Comparison of ENCODE assay signal across 9 cellular contexts in genomic region chr10:97401455-97401919, GRCh38. TPM values are rescaled to one million over a fixed set of nuclear protein-coding genes. Genes with fewer than 3 reads are reported as not detected.
DNase-seq lines count a peak whose midpoint lies in the region; ATAC-seq, FAIRE-seq and TF ChIP-seq lines count a peak whose summit lies in the region.
"Had no signal": no experiment of that assay in that cellular context is flagged by ENCODE, and none has a peak within 500 bp of the region (broad histone marks: within the 10 kb centered on the region; RNA-seq: fewer than 3 reads in every experiment).

No MANE protein-coding gene starts in this region.

- H3K4me2 ChIP-seq in keratinocyte (ENCODE audit: control insufficient read depth, extremely low read depth, insufficient read depth, low read depth, low read length), result peak overlapping the region; percentile 66

- no peak for ATAC-seq in HG03469 (IDR thresholded peaks at IDR 0.05; ENCODE audit: unreplicated experiment)
- no peak for ATAC-seq in HG02884 (IDR thresholded peaks at IDR 0.05; ENCODE audit: unreplicated experiment)

- peak overlapping the region; percentile 95 for H3K4me3 Mint-ChIP-seq in T-helper 2 cell treated with Interferon-gamma antibody and Interleukin-4, amounts not matched to agents 5 μg/mL and 100 μg/mL, for 36 hours
- peak overlapping the region; percentile 93 for H3K4me3 Mint-ChIP-seq in activated naive CD8-positive, alpha-beta T cell

- no peak for TF ChIP-seq CTCF in keratinocyte (optimal IDR thresholded peaks at IDR 0.05 in 1 of 3, IDR thresholded peaks at IDR 0.05 in 1 of 3, conservative IDR thresholded peaks at IDR 0.05 in 1 of 3; ENCODE audit: extremely low read depth in 1 of 3, insufficient read depth in 2 of 3, low read length in 3 of 3)

- FAIRE-seq in keratinocyte (lab: Jason Lieb, UNC), result no peak

- H3K27me3 ChIP-seq in keratinocyte (ENCODE audit: control insufficient read depth, extremely low read depth, insufficient read depth, low read length) (no peaks in the 10 kb centered on the region), subcutaneous abdominal adipose tissue (ENCODE audit: control insufficient read depth in 5 of 5, insufficient read depth in 4 of 5, low read length in 5 of 5) (no peaks in the 10 kb centered on the region)
- H3K27me3 ChIP-seq: thyroid gland had no signal

- peaks cover 14% of the 10 kb centered on the region for H3K4me1 Mint-ChIP-seq in T-helper 2 cell treated with Interferon-gamma antibody and Interleukin-4, amounts not matched to agents 5 μg/mL and 100 μg/mL, for 36 hours (ENCODE audit: low read depth)
- H3K4me1 Mint-ChIP-seq in activated naive CD8-positive, alpha-beta T cell (ENCODE audit: low read depth), result peaks cover 12% of the 10 kb centered on the region

- peaks cover under 1% of the 10 kb centered on the region for H3K4me1 ChIP-seq in keratinocyte (ENCODE audit: control insufficient read depth, extremely low read depth, insufficient read depth, low read length)
- peaks cover 6 to 26% (median 10%) of the 10 kb centered on the region in 5 donors for H3K4me1 ChIP-seq in subcutaneous abdominal adipose tissue (ENCODE audit: control insufficient read depth in 5 of 5, insufficient read depth in 5 of 5, low read length in 5 of 5)

- peak overlapping the region; percentile 96 for H3K27ac Mint-ChIP-seq in T-helper 2 cell treated with Interferon-gamma antibody and Interleukin-4, amounts not matched to agents 5 μg/mL and 100 μg/mL, for 36 hours
- H3K27ac Mint-ChIP-seq in activated naive CD8-positive, alpha-beta T cell, result peak overlapping the region; percentile 88

- dilution Hi-C loops in keratinocyte (cut with MboI; ENCODE audit: extremely low pct_ligation_motif_present, low sequenced_read_pairs), result no loop called here

- H3K36me3 ChIP-seq in keratinocyte (ENCODE audit: control insufficient read depth in 2 of 2, extremely low read depth in 1 of 2, insufficient read depth in 2 of 2, low read length in 2 of 2) (peaks cover 2 to 4% of the 10 kb centered on the region in 2 experiments), subcutaneous abdominal adipose tissue (ENCODE audit: control insufficient read depth in 5 of 5, insufficient read depth in 5 of 5, low read length in 5 of 5) (peaks cover 0 to 5% (median under 1%) of the 10 kb centered on the region in 5 donors)

- no peak for DNase-seq in T-helper 2 cell treated with Interferon-gamma antibody and Interleukin-4, amounts not matched to agents 5 μg/mL and 100 μg/mL, for 36 hours (ENCODE audit: low spot score)
- DNase-seq in T-helper 2 cell, result no peak
- no peak for DNase-seq in keratinocyte (ENCODE audit: low read depth, low spot score)
- DNase-seq in RPMI8226, result no peak

- peak overlapping the region; percentile 86 for H3K27ac ChIP-seq in keratinocyte (ENCODE audit: control insufficient read depth, insufficient read depth, low read length)
- H3K27ac ChIP-seq in subcutaneous abdominal adipose tissue (ENCODE audit: low read depth, low read length), result no peak overlapping the region

- no peaks in the 10 kb centered on the region for H4K20me1 ChIP-seq in keratinocyte (ENCODE audit: control insufficient read depth, extremely low read depth, insufficient read depth, low read length)

- H2AFZ ChIP-seq in keratinocyte (ENCODE audit: control insufficient read depth, low read length), result peak overlapping the region; percentile 54

- no peaks in the 10 kb centered on the region for H3K9me3 Mint-ChIP-seq in T-helper 2 cell treated with Interferon-gamma antibody and Interleukin-4, amounts not matched to agents 5 μg/mL and 100 μg/mL, for 36 hours
- H3K9me3 Mint-ChIP-seq in activated naive CD8-positive, alpha-beta T cell (ENCODE audit: low read depth), result no peaks in the 10 kb centered on the region

- H3K36me3 Mint-ChIP-seq in T-helper 2 cell treated with Interferon-gamma antibody and Interleukin-4, amounts not matched to agents 5 μg/mL and 100 μg/mL, for 36 hours (ENCODE audit: low read depth), result peaks cover 3% of the 10 kb centered on the region
- no peaks in the 10 kb centered on the region for H3K36me3 Mint-ChIP-seq in activated naive CD8-positive, alpha-beta T cell

- H3K9ac ChIP-seq in keratinocyte (ENCODE audit: control insufficient read depth, extremely low read depth, insufficient read depth, low read length), result peak overlapping the region; percentile 94
- peak overlapping the region in 2 of 5 donors; percentile 81 to 84 for H3K9ac ChIP-seq in subcutaneous abdominal adipose tissue (ENCODE audit: low read length in 5 of 5)

- no peaks in the 10 kb centered on the region for H3K9me1 ChIP-seq in keratinocyte (ENCODE audit: control insufficient read depth, extremely low read depth, insufficient read depth, low read length)

- H3K4me3 ChIP-seq in keratinocyte (ENCODE audit: control insufficient read depth in 2 of 3, extremely low read depth in 1 of 3, insufficient read depth in 2 of 3, low read depth in 1 of 3, low read length in 3 of 3) (peak overlapping the region in 2 of 3 experiments; percentile 64 to 68), subcutaneous abdominal adipose tissue (ENCODE audit: low read depth in 1 of 5, low read length in 5 of 5) (peak overlapping the region; percentile 83 to 94 (median 88))

- H3K27me3 Mint-ChIP-seq in T-helper 2 cell treated with Interferon-gamma antibody and Interleukin-4, amounts not matched to agents 5 μg/mL and 100 μg/mL, for 36 hours (ENCODE audit: low read depth), result no peaks in the 10 kb centered on the region
- H3K27me3 Mint-ChIP-seq in activated naive CD8-positive, alpha-beta T cell, result no peaks in the 10 kb centered on the region

- no peaks in the 10 kb centered on the region for H3K9me3 ChIP-seq in keratinocyte (ENCODE audit: control insufficient read depth, low read depth, low read length)
- no peaks in the 10 kb centered on the region for H3K9me3 ChIP-seq in subcutaneous abdominal adipose tissue (ENCODE audit: control insufficient read depth in 5 of 5, low read length in 5 of 5)
- H3K9me3 ChIP-seq: thyroid gland had no signal

- H3K79me2 ChIP-seq in keratinocyte (ENCODE audit: control insufficient read depth, insufficient read depth, low read length), result peaks cover 13% of the 10 kb centered on the region

RNA-seq across cellular contexts. Expression of gene RRP12, which starts 0.3 kb away (rescaled TPM):
- 11.1 to 17.5 TPM (median 14.8 TPM) in 3 replicates for polyA plus RNA-seq in keratinocyte
- polyA plus RNA-seq in keratinocyte (2011; ENCODE audit: low read depth), result 17.3 TPM
- polyA plus RNA-seq in keratinocyte (2011; cell fraction: cytosol; rRNA removed), result 9.2 and 13.1 TPM in 2 replicates
- polyA plus RNA-seq in keratinocyte (2011; cell fraction: nucleus; rRNA removed), result 40.7 and 46.4 TPM in 2 replicates
- 26.2 and 30.9 TPM in 2 replicates for polyA plus RNA-seq in keratinocyte (2012; ENCODE audit: low replicate concordance)
- polyA minus RNA-seq in keratinocyte, result 26.6 to 62.6 TPM (median 29.1 TPM) in 3 replicates
- 14.2 TPM for polyA minus RNA-seq in keratinocyte (2011; cell fraction: cytosol; rRNA and poly(A)+ RNA removed)
- polyA minus RNA-seq in keratinocyte (2011; cell fraction: nucleus; rRNA and poly(A)+ RNA removed), result 42.5 and 48.5 TPM in 2 replicates

RNA-seq across cellular contexts. Expression of gene PGAM1, which starts 24.5 kb away (rescaled TPM):
- 602 to 706 TPM (median 624 TPM) in 3 replicates for polyA plus RNA-seq in keratinocyte
- polyA plus RNA-seq in keratinocyte (2011; ENCODE audit: low read depth), result 145 TPM
- polyA plus RNA-seq in keratinocyte (2011; cell fraction: cytosol; rRNA removed), result 616 and 687 TPM in 2 replicates
- polyA plus RNA-seq in keratinocyte (2011; cell fraction: nucleus; rRNA removed), result 358 and 405 TPM in 2 replicates
- polyA plus RNA-seq in keratinocyte (2012; ENCODE audit: low replicate concordance), result 340 and 522 TPM in 2 replicates
- 481 to 636 TPM (median 493 TPM) in 3 replicates for polyA minus RNA-seq in keratinocyte
- polyA minus RNA-seq in keratinocyte (2011; cell fraction: cytosol; rRNA and poly(A)+ RNA removed), result 499 TPM
- 169 and 188 TPM in 2 replicates for polyA minus RNA-seq in keratinocyte (2011; cell fraction: nucleus; rRNA and poly(A)+ RNA removed)

RNA-seq across cellular contexts. Expression of gene EXOSC1, which starts 44.3 kb away (rescaled TPM):
- polyA plus RNA-seq in keratinocyte, result 40.9 to 45.7 TPM (median 42.9 TPM) in 3 replicates
- 13.2 TPM for polyA plus RNA-seq in keratinocyte (2011; ENCODE audit: low read depth)
- polyA plus RNA-seq in keratinocyte (2011; cell fraction: cytosol; rRNA removed), result 37.0 and 46.2 TPM in 2 replicates
- 30.4 and 33.5 TPM in 2 replicates for polyA plus RNA-seq in keratinocyte (2011; cell fraction: nucleus; rRNA removed)
- polyA plus RNA-seq in keratinocyte (2012; ENCODE audit: low replicate concordance), result 35.8 and 41.0 TPM in 2 replicates
- polyA minus RNA-seq in keratinocyte, result 18.1 to 36.1 TPM (median 24.5 TPM) in 3 replicates
- 12.9 TPM for polyA minus RNA-seq in keratinocyte (2011; cell fraction: cytosol; rRNA and poly(A)+ RNA removed)
- 6.2 and 6.6 TPM in 2 replicates for polyA minus RNA-seq in keratinocyte (2011; cell fraction: nucleus; rRNA and poly(A)+ RNA removed)

RNA-seq across cellular contexts. Expression of gene ZDHHC16, which starts 44.5 kb away (rescaled TPM):
- polyA plus RNA-seq in keratinocyte, result 63.3 to 77.6 TPM (median 67.8 TPM) in 3 replicates
- 25.8 TPM for polyA plus RNA-seq in keratinocyte (2011; ENCODE audit: low read depth)
- polyA plus RNA-seq in keratinocyte (2011; cell fraction: cytosol; rRNA removed), result 64.0 and 68.6 TPM in 2 replicates
- polyA plus RNA-seq in keratinocyte (2011; cell fraction: nucleus; rRNA removed), result 49.2 and 49.4 TPM in 2 replicates
- 15.5 and 52.4 TPM in 2 replicates for polyA plus RNA-seq in keratinocyte (2012; ENCODE audit: low replicate concordance)
- polyA minus RNA-seq in keratinocyte, result 109 to 143 TPM (median 132 TPM) in 3 replicates
- 46.6 TPM for polyA minus RNA-seq in keratinocyte (2011; cell fraction: cytosol; rRNA and poly(A)+ RNA removed)
- polyA minus RNA-seq in keratinocyte (2011; cell fraction: nucleus; rRNA and poly(A)+ RNA removed), result 22.8 and 27.0 TPM in 2 replicates
